ENCODE assay signal across 12 cellular contexts in genomic region chr17:41530062-41531048, GRCh38. TPM values are rescaled to one million over a fixed set of nuclear protein-coding genes. Genes with fewer than 3 reads are reported as not detected.
DNase-seq lines count a peak whose midpoint lies in the region; TF ChIP-seq lines count a peak whose summit lies in the region.
"Had no signal": no experiment of that assay in that cellular context is flagged by ENCODE, and none has a peak within 500 bp of the region (broad histone marks: within the 10 kb centered on the region; RNA-seq: fewer than 3 reads in every experiment).

No MANE protein-coding gene starts in this region.

- H3K27me3 ChIP-seq in BE2C, result no peaks in the 10 kb centered on the region
- H3K27me3 ChIP-seq in MG63, result no peaks in the 10 kb centered on the region
- H3K27me3 ChIP-seq in duodenal mucosa (ENCODE audit: control insufficient read depth in 1 of 2, insufficient read depth in 2 of 2, low read length in 2 of 2), result peaks cover 3 to 16% of the 10 kb centered on the region in 2 donors

- H3K4me1 ChIP-seq in BE2C (peaks cover 41% of the 10 kb centered on the region), duodenal mucosa (ENCODE audit: control insufficient read depth in 1 of 2, insufficient read depth in 2 of 2, low read length in 2 of 2) (peaks cover 28 to 29% of the 10 kb centered on the region in 2 donors)

- no peak for TF ChIP-seq CTCF in BE2C (IDR thresholded peaks at IDR 0.05; ENCODE audit: low read depth, low read length)
- TF ChIP-seq CTCF in nephron progenitor cell (IDR thresholded peaks at IDR 0.05), result no peak

- H3K27ac Mint-ChIP-seq in nephron progenitor cell, result peak overlapping the region; percentile 39
- H3K27ac Mint-ChIP-seq in activated CD4-positive, alpha-beta memory T cell treated with anti-CD3 and anti-CD28 coated beads, Interleukin-2, amount 10 ng/mL, durations not matched to agents 7 days and 5 days, result no peak overlapping the region
- H3K27ac Mint-ChIP-seq: activated B cell treated with CpG ODN at 0.5 μM for 24 hours had no signal

- H3K9ac ChIP-seq in duodenal mucosa (ENCODE audit: low read depth in 1 of 2, low read length in 2 of 2), result peak overlapping the region; percentile 85 to 90

- H3K4me3 ChIP-seq in BE2C (ENCODE audit: low read depth, low read length) (peak overlapping the region; percentile 11), MG63 (no peak overlapping the region), duodenal mucosa (ENCODE audit: low read depth in 1 of 2, low read length in 2 of 2) (peak overlapping the region in 1 of 2 donors; percentile 49)

- H3K36me3 Mint-ChIP-seq in nephron progenitor cell (ENCODE audit: low read depth), result peaks cover 9% of the 10 kb centered on the region
- no peaks in the 10 kb centered on the region for H3K36me3 Mint-ChIP-seq in activated CD4-positive, alpha-beta memory T cell treated with anti-CD3 and anti-CD28 coated beads, Interleukin-2, amount 10 ng/mL, durations not matched to agents 7 days and 5 days (ENCODE audit: low read depth)

- H3K9me3 Mint-ChIP-seq in nephron progenitor cell, result no peaks in the 10 kb centered on the region
- H3K9me3 Mint-ChIP-seq in activated CD4-positive, alpha-beta memory T cell treated with anti-CD3 and anti-CD28 coated beads, Interleukin-2, amount 10 ng/mL, durations not matched to agents 7 days and 5 days, result no peaks in the 10 kb centered on the region
- H3K9me3 Mint-ChIP-seq: activated B cell treated with CpG ODN at 0.5 μM for 24 hours had no signal

- H3K9me3 ChIP-seq in BE2C, result no peaks in the 10 kb centered on the region
- no peaks in the 10 kb centered on the region for H3K9me3 ChIP-seq in MG63
- H3K9me3 ChIP-seq in duodenal mucosa (ENCODE audit: control insufficient read depth in 1 of 2, low read length in 2 of 2), result no peaks in the 10 kb centered on the region
- H3K9me3 ChIP-seq: neutrophil had no signal

- no peaks in the 10 kb centered on the region for H3K36me3 ChIP-seq in BE2C
- H3K36me3 ChIP-seq in MG63, result no peaks in the 10 kb centered on the region
- H3K36me3 ChIP-seq in duodenal mucosa (ENCODE audit: control insufficient read depth in 1 of 2, insufficient read depth in 2 of 2, low read length in 2 of 2), result no peaks in the 10 kb centered on the region
- H3K36me3 ChIP-seq: neutrophil had no signal

- H3K4me1 Mint-ChIP-seq in nephron progenitor cell, result peaks cover 43% of the 10 kb centered on the region
- peaks cover 3% of the 10 kb centered on the region for H3K4me1 Mint-ChIP-seq in activated CD4-positive, alpha-beta memory T cell treated with anti-CD3 and anti-CD28 coated beads, Interleukin-2, amount 10 ng/mL, durations not matched to agents 7 days and 5 days

- CTCF ChIA-PET in activated CD4-positive, alpha-beta memory T cell treated with anti-CD3 and anti-CD28 coated beads, Interleukin-2, amount 10 ng/mL, durations not matched to agents 7 days and 5 days (lab: Charles Lee), result interaction anchor here (1.2 kb wide), 1 partner anchor 18 kb away, joined by 3 read pairs; no protein-coding TSS in a partner anchor

- POLR2A ChIA-PET in activated CD4-positive, alpha-beta memory T cell treated with anti-CD3 and anti-CD28 coated beads, Interleukin-2, amount 10 ng/mL, durations not matched to agents 7 days and 5 days (lab: Charles Lee), result no interaction called here

- peaks cover 21% of the 10 kb centered on the region for H3K27me3 Mint-ChIP-seq in nephron progenitor cell (ENCODE audit: low read depth, poor library complexity)
- peaks cover 59% of the 10 kb centered on the region for H3K27me3 Mint-ChIP-seq in activated CD4-positive, alpha-beta memory T cell treated with anti-CD3 and anti-CD28 coated beads, Interleukin-2, amount 10 ng/mL, durations not matched to agents 7 days and 5 days

- H3K27ac ChIP-seq in duodenal mucosa (ENCODE audit: low read depth, low read length), result peak overlapping the region; percentile 79
- H3K27ac ChIP-seq: neutrophil had no signal

- no peak overlapping the region for H3K4me3 Mint-ChIP-seq in nephron progenitor cell
- no peak overlapping the region for H3K4me3 Mint-ChIP-seq in activated CD4-positive, alpha-beta memory T cell treated with anti-CD3 and anti-CD28 coated beads, Interleukin-2, amount 10 ng/mL, durations not matched to agents 7 days and 5 days
- H3K4me3 Mint-ChIP-seq: activated B cell treated with CpG ODN at 0.5 μM for 24 hours had no signal

- DNase-seq in BE2C, result peak; percentile 93
- DNase-seq in MG63, result peak; percentile 93
- no peak for DNase-seq in nephron progenitor cell
- DNase-seq in HPDE6-E6E7 (ENCODE audit: extremely low spot score), result no peak
- no peak for DNase-seq in mesenteric fat pad (ENCODE audit: low spot score)
- no peak for DNase-seq in DMS79 treated with DMSO at 0.1 percent for 48 hours (lab: John Stamatoyannopoulos, UW)
- no peak for DNase-seq in activated CD4-positive, alpha-beta memory T cell treated with anti-CD3 and anti-CD28 coated beads, Interleukin-2, amount 10 ng/mL, durations not matched to agents 7 days and 5 days
- DNase-seq: activated B cell treated with CpG ODN at 0.5 μM for 24 hours, NCI-H1930 had no signal

RNA-seq across cellular contexts. Expression of gene KRT19, which starts 2.2 kb away (rescaled TPM):
- 23.0 TPM for polyA plus RNA-seq in BE2C (2012; ENCODE audit: insufficient read depth, insufficient read length, low read depth)
- 20.7 and 46.3 TPM in 2 replicates for total RNA-seq in MG63 (2014; rRNA removed; shearing (Covaris generic); ENCODE audit: low replicate concordance)
- total RNA-seq in mesenteric fat pad, result 1.8 TPM
- not detected for total RNA-seq in activated CD4-positive, alpha-beta memory T cell treated with anti-CD3 and anti-CD28 coated beads, Interleukin-2, amount 10 ng/mL, durations not matched to agents 7 days and 5 days
- total RNA-seq: activated B cell treated with CpG ODN at 0.5 μM for 24 hours had no signal

RNA-seq across cellular contexts. Expression of gene KRT15, which starts 11.7 kb away (rescaled TPM):
- not detected for polyA plus RNA-seq in BE2C (2012; ENCODE audit: insufficient read depth, insufficient read length, low read depth)
- total RNA-seq in MG63 (2014; rRNA removed; shearing (Covaris generic); ENCODE audit: low replicate concordance), result 38.4 and 82.2 TPM in 2 replicates
- not detected for total RNA-seq in mesenteric fat pad
- not detected for total RNA-seq in activated CD4-positive, alpha-beta memory T cell treated with anti-CD3 and anti-CD28 coated beads, Interleukin-2, amount 10 ng/mL, durations not matched to agents 7 days and 5 days
- total RNA-seq: activated B cell treated with CpG ODN at 0.5 μM for 24 hours had no signal

RNA-seq across cellular contexts. Expression of gene KRT13, which starts 24.9 kb away (rescaled TPM):
- polyA plus RNA-seq in BE2C (2012; ENCODE audit: insufficient read depth, insufficient read length, low read depth), result not detected
- 3.8 and 4.0 TPM in 2 replicates for total RNA-seq in MG63 (2014; rRNA removed; shearing (Covaris generic); ENCODE audit: low replicate concordance)
- total RNA-seq in mesenteric fat pad, result not detected
- total RNA-seq in activated CD4-positive, alpha-beta memory T cell treated with anti-CD3 and anti-CD28 coated beads, Interleukin-2, amount 10 ng/mL, durations not matched to agents 7 days and 5 days, result not detected
- total RNA-seq: activated B cell treated with CpG ODN at 0.5 μM for 24 hours, dermis microvascular lymphatic vessel endothelial cell had no signal

RNA-seq across cellular contexts. Expression of gene KRT36, which starts 40.6 kb away (rescaled TPM):
- not detected for polyA plus RNA-seq in BE2C (2012; ENCODE audit: insufficient read depth, insufficient read length, low read depth)
- 0.20 TPM in 1 of 2 replicates, not detected in the other for total RNA-seq in MG63 (2014; rRNA removed; shearing (Covaris generic); ENCODE audit: low replicate concordance)
- total RNA-seq in mesenteric fat pad, result not detected
- total RNA-seq in activated CD4-positive, alpha-beta memory T cell treated with anti-CD3 and anti-CD28 coated beads, Interleukin-2, amount 10 ng/mL, durations not matched to agents 7 days and 5 days, result not detected
- total RNA-seq: activated B cell treated with CpG ODN at 0.5 μM for 24 hours, dermis microvascular lymphatic vessel endothelial cell had no signal

RNA-seq across cellular contexts. Expression of gene KRT9, which starts 41.5 kb away (rescaled TPM):
- polyA plus RNA-seq in BE2C (2012; ENCODE audit: insufficient read depth, insufficient read length, low read depth), result 0.19 TPM
- not detected in 2 replicates for total RNA-seq in MG63 (2014; rRNA removed; shearing (Covaris generic); ENCODE audit: low replicate concordance)
- total RNA-seq in mesenteric fat pad, result not detected
- total RNA-seq in activated CD4-positive, alpha-beta memory T cell treated with anti-CD3 and anti-CD28 coated beads, Interleukin-2, amount 10 ng/mL, durations not matched to agents 7 days and 5 days, result not detected
- total RNA-seq: activated B cell treated with CpG ODN at 0.5 μM for 24 hours, dermis microvascular lymphatic vessel endothelial cell had no signal

Comparison
In these comparisons a context has a peak if more than half of its experiments do, and no peak if none do; other contexts are left out.
1. DNase-seq: peak in BE2C (single experiment) and MG63 (single experiment); none in nephron progenitor cell (single experiment), HPDE6-E6E7 (single experiment), mesenteric fat pad (single experiment), DMS79 treated with DMSO at 0.1 percent for 48 hours (single experiment) and activated CD4-positive, alpha-beta memory T cell treated with anti-CD3 and anti-CD28 coated beads, Interleukin-2, amount 10 ng/mL, durations not matched to agents 7 days and 5 days (single experiment).
2. RNA of gene KRT15, which starts 11.7 kb away (total RNA-seq): 38.4 to 82.2 TPM in MG63; not detected in mesenteric fat pad (single experiment) and not detected in activated CD4-positive, alpha-beta memory T cell treated with anti-CD3 and anti-CD28 coated beads, Interleukin-2, amount 10 ng/mL, durations not matched to agents 7 days and 5 days; every median in the first group is over 10 times any median in the second.